In the genomic region with DNA sequence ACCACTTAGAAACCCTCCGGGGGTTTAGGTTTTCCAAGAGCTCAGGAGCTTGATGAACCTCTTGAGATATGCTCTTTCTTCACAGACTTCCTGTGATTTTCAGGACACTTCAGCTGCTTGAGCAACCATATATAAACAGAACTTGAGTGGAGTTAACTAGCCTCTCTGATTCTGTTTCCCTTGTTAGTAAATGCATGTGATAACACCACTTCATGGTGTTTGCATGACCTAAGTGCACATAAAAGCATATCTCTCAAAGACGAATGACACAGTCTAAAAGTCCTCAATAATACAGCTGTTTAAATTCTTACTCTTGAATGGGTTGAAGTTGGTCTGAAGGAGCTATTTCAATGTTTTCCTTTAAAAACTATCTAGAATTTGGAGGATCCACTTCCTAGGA, we compare ENCODE assay signal across 27 cellular contexts. TPM values are rescaled to one million over a fixed set of nuclear protein-coding genes. Genes with fewer than 3 reads are reported as not detected.
DNase-seq lines count a peak whose midpoint lies in the region; ATAC-seq and TF ChIP-seq lines count a peak whose summit lies in the region.
"Had no signal": no experiment of that assay in that cellular context is flagged by ENCODE, and none has a peak within 500 bp of the region (broad histone marks: within the 10 kb centered on the region; RNA-seq: fewer than 3 reads in every experiment).

No MANE protein-coding gene starts in this region.

- H3K4me1 ChIP-seq in upper lobe of right lung = no peaks in the 10 kb centered on the region
- H3K4me1 ChIP-seq in mucosa of descending colon (ENCODE audit: low read depth) = no peaks in the 10 kb centered on the region
- H3K4me1 ChIP-seq: SJCRH30 had no signal

- H3K27me3 ChIP-seq in upper lobe of right lung = peaks cover 40% of the 10 kb centered on the region

- ATAC-seq in left colon (peak; percentile 26), upper lobe of right lung (peak; percentile 76), mucosa of descending colon (no peak)
- ATAC-seq: CD8-positive, alpha-beta T cell; PC-3; Right ventricle myocardium inferior; SK-N-SH treated with all-trans-retinoic acid at 6 μM for 48 hours had no signal

- peak; percentile 44 for DNase-seq in DMS153 (lab: John Stamatoyannopoulos, UW)
- DNase-seq in DMS153 treated with DMSO at 0.1 percent for 48 hours (lab: John Stamatoyannopoulos, UW; ENCODE audit: unreplicated experiment) = no peak
- peak; percentile 39 for DNase-seq in NCI-H2029 treated with DMSO at 0.1 percent for 48 hours (lab: John Stamatoyannopoulos, UW)
- no peak for DNase-seq in left colon
- DNase-seq in upper lobe of right lung = no peak
- DNase-seq in middle frontal gyrus (ENCODE audit: extremely low spot score, low spot score) = no peak
- no peak for DNase-seq in mucosa of descending colon
- DNase-seq in EL = no peak
- DNase-seq: Caco-2; CD8-positive, alpha-beta T cell; DMS 273 treated with DMSO at 0.1 percent for 48 hours; GF-D8; HCEC 1CT; NCI-H1048; NCI-H1930; NCI-H226; NCI-H748 treated with DMSO at 0.1 percent for 48 hours; PC-3; SJCRH30 had no signal

- no peak overlapping the region for H3K4me3 ChIP-seq in upper lobe of right lung
- no peak overlapping the region for H3K4me3 ChIP-seq in mucosa of descending colon
- H3K4me3 ChIP-seq: SJCRH30 had no signal

- H3K9me3 ChIP-seq in upper lobe of right lung = peaks cover 7% of the 10 kb centered on the region
- peaks cover 9% of the 10 kb centered on the region for H3K9me3 ChIP-seq in mucosa of descending colon

- H3K36me3 ChIP-seq in upper lobe of right lung (no peaks in the 10 kb centered on the region), mucosa of descending colon (ENCODE audit: low read depth) (no peaks in the 10 kb centered on the region)
- H3K36me3 ChIP-seq: SJCRH30 had no signal

- no peak overlapping the region for H3K27ac ChIP-seq in upper lobe of right lung
- H3K27ac ChIP-seq: 22Rv1, C4-2B, HL-60, KMS-11, SJCRH30 had no signal

- intact Hi-C loops in left colon (cut with DNase I, micrococcal nuclease) = no loop called here
- intact Hi-C loops in upper lobe of right lung (cut with DNase I) = no loop called here
- intact Hi-C loops in mucosa of descending colon (cut with DNase I, micrococcal nuclease) = no loop called here

- no peak for TF ChIP-seq CTCF in upper lobe of right lung (IDR thresholded peaks at IDR 0.05)
- no peak for TF ChIP-seq CTCF in mucosa of descending colon (IDR thresholded peaks at IDR 0.05)

RNA-seq across cellular contexts. Expression of gene PRR15, which starts 10.0 kb away (rescaled TPM):
- total RNA-seq in left colon = 100 to 1,000 TPM; 177 to 290 TPM
- 2.1 TPM for total RNA-seq in upper lobe of right lung
- 100 to 1,000 TPM; 104 to 356 (median 173) TPM for total RNA-seq in mucosa of descending colon
- total RNA-seq: B cell; CD8-positive, alpha-beta T cell; RPMI7951; SJCRH30 had no signal

Comparison
In these comparisons a context has a peak if more than half of its experiments do, and no peak if none do; other contexts are left out.
1. DNase-seq: peak in DMS153 (single experiment) and NCI-H2029 treated with DMSO at 0.1 percent for 48 hours (single experiment); none in DMS153 treated with DMSO at 0.1 percent for 48 hours (single experiment), left colon (0 of 2), upper lobe of right lung (single experiment), middle frontal gyrus (single experiment), mucosa of descending colon (0 of 3) and EL (single experiment).
2. RNA of gene PRR15, which starts 10.0 kb away (total RNA-seq): 177 to 290 TPM in left colon and 104 to 356 TPM in mucosa of descending colon; 2.1 TPM in upper lobe of right lung (single experiment); every median in the first group is over 10 times any median in the second.